ENCODE assay signal across 8 cellular contexts in genomic region chr2:26347286-26347865, GRCh38. TPM values are rescaled to one million over a fixed set of nuclear protein-coding genes. Genes with fewer than 3 reads are reported as not detected.
DNase-seq lines count a peak whose midpoint lies in the region; ATAC-seq and TF ChIP-seq lines count a peak whose summit lies in the region.

No MANE protein-coding gene starts in this region.

- no peak for TF ChIP-seq CTCF in type B pancreatic cell (conservative IDR thresholded peaks at IDR 0.05)

- H3K4me1 Mint-ChIP-seq in activated naive CD4-positive, alpha-beta T cell treated with anti-CD3 and anti-CD28 coated beads, Interleukin-2, amount 50 U/mL, for 24 hours, result peaks cover 49% of the 10 kb centered on the region
- peaks cover 20% of the 10 kb centered on the region for H3K4me1 Mint-ChIP-seq in type B pancreatic cell (ENCODE audit: unreplicated experiment)

- ATAC-seq in HG02798 (IDR thresholded peaks at IDR 0.05; ENCODE audit: poor library complexity, unreplicated experiment) (no peak), GM21529 (IDR thresholded peaks at IDR 0.05; ENCODE audit: unreplicated experiment) (no peak)

- intact Hi-C loops in head of caudate nucleus (cut with DNase I), result loop anchor here (10.0 kb wide), 1 partner anchor 103 kb away; the partner anchor contains the start of genes HADHA and HADHB

- no peaks in the 10 kb centered on the region for H3K27me3 Mint-ChIP-seq in activated naive CD4-positive, alpha-beta T cell treated with anti-CD3 and anti-CD28 coated beads, Interleukin-2, amount 50 U/mL, for 24 hours
- no peaks in the 10 kb centered on the region for H3K27me3 Mint-ChIP-seq in type B pancreatic cell

- H3K27me3 ChIP-seq in layer of hippocampus (ENCODE audit: control insufficient read depth, insufficient read depth, low read length), result no peaks in the 10 kb centered on the region

- H3K27ac Mint-ChIP-seq in activated naive CD4-positive, alpha-beta T cell treated with anti-CD3 and anti-CD28 coated beads, Interleukin-2, amount 50 U/mL, for 24 hours, result peak overlapping the region; percentile 96
- peak overlapping the region; percentile 98 for H3K27ac Mint-ChIP-seq in type B pancreatic cell

- peak overlapping the region; percentile 32 for H3K27ac ChIP-seq in layer of hippocampus (ENCODE audit: low read depth, low read length)

- peaks cover 7% of the 10 kb centered on the region for H3K36me3 Mint-ChIP-seq in activated naive CD4-positive, alpha-beta T cell treated with anti-CD3 and anti-CD28 coated beads, Interleukin-2, amount 50 U/mL, for 24 hours
- peaks cover 8% of the 10 kb centered on the region for H3K36me3 Mint-ChIP-seq in type B pancreatic cell

- no peaks in the 10 kb centered on the region for H3K9me3 Mint-ChIP-seq in activated naive CD4-positive, alpha-beta T cell treated with anti-CD3 and anti-CD28 coated beads, Interleukin-2, amount 50 U/mL, for 24 hours
- no peaks in the 10 kb centered on the region for H3K9me3 Mint-ChIP-seq in type B pancreatic cell

- DNase-seq in activated naive CD4-positive, alpha-beta T cell (lab: John Stamatoyannopoulos, UW), result no peak
- peak; percentile 18 for DNase-seq in amniotic epithelial cell (ENCODE audit: low read depth)
- DNase-seq in type B pancreatic cell (ENCODE audit: extremely low spot score, unreplicated experiment), result no peak
- no peak for DNase-seq in head of caudate nucleus

- peak overlapping the region; percentile 96 for H3K4me3 Mint-ChIP-seq in activated naive CD4-positive, alpha-beta T cell treated with anti-CD3 and anti-CD28 coated beads, Interleukin-2, amount 50 U/mL, for 24 hours
- H3K4me3 Mint-ChIP-seq in type B pancreatic cell, result peak overlapping the region; percentile 97

RNA-seq across cellular contexts. Expression of gene ADGRF3, which starts 0.8 kb away (rescaled TPM):
- total RNA-seq in type B pancreatic cell (ENCODE audit: low replicate concordance), result 1.2 and 1.4 TPM in 2 replicates

RNA-seq across cellular contexts. Expression of gene SELENOI, which starts 1.4 kb away (rescaled TPM):
- 38.8 and 44.9 TPM in 2 replicates for total RNA-seq in type B pancreatic cell (ENCODE audit: low replicate concordance)

RNA-seq across cellular contexts. Expression of gene DRC1, which starts 54.3 kb away (rescaled TPM):
- 0.33 and 3.7 TPM in 2 replicates for total RNA-seq in type B pancreatic cell (ENCODE audit: low replicate concordance)
